Comparison of ENCODE assay signal across 1 cellular context in the genomic region with DNA sequence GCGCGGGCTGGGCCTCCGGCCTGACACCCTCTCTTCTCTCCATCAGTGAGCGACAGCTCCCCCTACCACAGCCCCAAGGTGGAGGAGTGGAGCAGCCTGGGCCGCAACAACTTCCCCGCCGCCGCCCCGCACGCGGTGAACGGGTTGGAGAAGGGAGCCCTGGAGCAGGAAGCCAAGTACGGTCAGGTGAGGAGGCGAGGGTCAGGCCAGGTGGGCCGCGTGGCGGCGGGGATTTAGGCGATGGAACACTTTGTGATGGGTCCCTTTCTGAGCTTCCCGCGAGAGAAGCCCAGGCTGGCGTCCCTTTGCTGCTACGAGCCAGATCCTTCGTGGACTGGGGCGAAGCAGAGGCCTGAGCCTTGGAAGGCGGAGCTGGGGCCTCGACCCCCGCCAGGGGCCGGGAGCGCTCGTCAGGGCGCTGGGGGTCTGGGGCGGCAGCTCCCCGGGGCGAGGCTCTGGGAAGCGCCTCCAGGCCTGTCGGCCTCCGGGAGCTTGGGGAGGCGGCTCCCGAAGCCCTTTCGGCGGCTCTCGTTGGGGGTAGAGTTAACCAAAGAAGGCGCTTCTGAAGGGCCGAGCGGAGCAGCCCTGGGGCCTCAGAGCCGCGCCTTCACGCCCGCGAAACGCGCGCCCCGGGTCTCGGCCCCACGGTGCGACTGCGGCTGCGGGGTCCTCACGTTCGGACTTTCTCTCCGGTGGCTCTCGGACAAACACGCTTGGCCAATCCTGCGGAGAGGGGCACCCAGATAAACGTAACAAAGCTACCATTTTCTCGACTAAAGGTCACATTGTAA.
TF ChIP-seq lines count a peak whose summit lies in the region.

No MANE protein-coding gene starts in this region.

TF ChIP-seq in neural cell, 6 proteins besides CTCF, POLR2A, EP300 and RAD21 (continued from another document):
- TF ChIP-seq, protein P1, sequence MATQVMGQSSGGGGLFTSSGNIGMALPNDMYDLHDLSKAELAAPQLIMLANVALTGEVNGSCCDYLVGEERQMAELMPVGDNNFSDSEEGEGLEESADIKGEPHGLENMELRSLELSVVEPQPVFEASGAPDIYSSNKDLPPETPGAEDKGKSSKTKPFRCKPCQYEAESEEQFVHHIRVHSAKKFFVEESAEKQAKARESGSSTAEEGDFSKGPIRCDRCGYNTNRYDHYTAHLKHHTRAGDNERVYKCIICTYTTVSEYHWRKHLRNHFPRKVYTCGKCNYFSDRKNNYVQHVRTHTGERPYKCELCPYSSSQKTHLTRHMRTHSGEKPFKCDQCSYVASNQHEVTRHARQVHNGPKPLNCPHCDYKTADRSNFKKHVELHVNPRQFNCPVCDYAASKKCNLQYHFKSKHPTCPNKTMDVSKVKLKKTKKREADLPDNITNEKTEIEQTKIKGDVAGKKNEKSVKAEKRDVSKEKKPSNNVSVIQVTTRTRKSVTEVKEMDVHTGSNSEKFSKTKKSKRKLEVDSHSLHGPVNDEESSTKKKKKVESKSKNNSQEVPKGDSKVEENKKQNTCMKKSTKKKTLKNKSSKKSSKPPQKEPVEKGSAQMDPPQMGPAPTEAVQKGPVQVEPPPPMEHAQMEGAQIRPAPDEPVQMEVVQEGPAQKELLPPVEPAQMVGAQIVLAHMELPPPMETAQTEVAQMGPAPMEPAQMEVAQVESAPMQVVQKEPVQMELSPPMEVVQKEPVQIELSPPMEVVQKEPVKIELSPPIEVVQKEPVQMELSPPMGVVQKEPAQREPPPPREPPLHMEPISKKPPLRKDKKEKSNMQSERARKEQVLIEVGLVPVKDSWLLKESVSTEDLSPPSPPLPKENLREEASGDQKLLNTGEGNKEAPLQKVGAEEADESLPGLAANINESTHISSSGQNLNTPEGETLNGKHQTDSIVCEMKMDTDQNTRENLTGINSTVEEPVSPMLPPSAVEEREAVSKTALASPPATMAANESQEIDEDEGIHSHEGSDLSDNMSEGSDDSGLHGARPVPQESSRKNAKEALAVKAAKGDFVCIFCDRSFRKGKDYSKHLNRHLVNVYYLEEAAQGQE (IDR thresholded peaks at IDR 0.05; ENCODE audit: borderline replicate concordance): no peak
